17 cellular contexts compared by ENCODE assay signal in genomic region chr1:92184632-92185031, GRCh38. TPM values are rescaled to one million over a fixed set of nuclear protein-coding genes. Genes with fewer than 3 reads are reported as not detected.
DNase-seq lines count a peak whose midpoint lies in the region; ATAC-seq, FAIRE-seq and TF ChIP-seq lines count a peak whose summit lies in the region.
"Had no signal": no experiment of that assay in that cellular context is flagged by ENCODE, and none has a peak within 500 bp of the region (broad histone marks: within the 10 kb centered on the region; RNA-seq: fewer than 3 reads in every experiment).

No MANE protein-coding gene starts in this region.

- H3K9ac ChIP-seq in PC-3 (ENCODE audit: low read length), result no peak overlapping the region

- no peak for FAIRE-seq in GM12891 (lab: Jason Lieb, UNC)

- DNase-seq in EH (ENCODE audit: low read depth), result peak; percentile 81
- DNase-seq in PC-3, result peak; percentile 50
- DNase-seq in epithelial cell of esophagus (ENCODE audit: low read depth), result peak; percentile 73
- peak; percentile 65 for DNase-seq in renal cortical epithelial cell (ENCODE audit: low read depth)
- no peak for DNase-seq in GM10266 (ENCODE audit: extremely low spot score)
- no peak for DNase-seq in GM12891 (ENCODE audit: insufficient read length, low spot score)
- DNase-seq: activated naive CD4-positive, alpha-beta T cell treated with Interleukin-2 at 50 U/mL for 16 hours; CD4-positive, alpha-beta T cell; hippocampal formation; left ventricle myocardium inferior; NK-92 treated with Interleukin-12 subunit alpha and Interleukin-12 subunit beta, amount 100 ng/mL, for 24 hours; stimulated activated naive B cell treated with anti-CD40 and anti-IgM and Interleukin-4, amounts not matched to agents 10 μg/mL and 1 μg/mL and 100 μg/mL, for 72 hours had no signal

- ATAC-seq in PC-3 (peak; percentile 53), HG02798 (IDR thresholded peaks at IDR 0.05; ENCODE audit: poor library complexity, unreplicated experiment) (no peak), GM18517 (IDR thresholded peaks at IDR 0.05; ENCODE audit: unreplicated experiment) (no peak)
- ATAC-seq: stimulated activated naive B cell treated with anti-CD40 and anti-IgM and Interleukin-4, amounts not matched to agents 10 μg/mL and 1 μg/mL and 100 μg/mL, for 72 hours had no signal

- no peak for TF ChIP-seq POLR2A in GM12891 (IDR thresholded peaks at IDR 0.05; ENCODE audit: low read depth, low read length)

- H3K9me3 ChIP-seq in PC-3 (ENCODE audit: low read length), result no peaks in the 10 kb centered on the region
- H3K9me3 ChIP-seq: left ventricle myocardium inferior had no signal

- no peak for TF ChIP-seq CTCF in PC-3 (conservative IDR thresholded peaks at IDR 0.05; ENCODE audit: low read depth, low read length)
- TF ChIP-seq CTCF in epithelial cell of esophagus (IDR thresholded peaks at IDR 0.05; ENCODE audit: insufficient read depth, low read depth, low read length, missing control alignments), result no peak
- TF ChIP-seq CTCF in GM10266 (IDR thresholded peaks at IDR 0.05; ENCODE audit: control insufficient read depth, insufficient read depth, low read depth, missing control alignments), result no peak

- no TSS peak for BruUV-seq in PC-3 (replicated peaks; lab: Mats Ljungman, UMichigan)

- no peak overlapping the region for H3K27ac ChIP-seq in PC-3 (ENCODE audit: low read length)
- H3K27ac ChIP-seq: left ventricle myocardium inferior had no signal

- no peaks in the 10 kb centered on the region for H3F3A ChIP-seq in PC-3 (ENCODE audit: low read length, unreplicated experiment)

- POLR2A ChIA-PET in PC-3 (lab: Charles Lee; ENCODE audit: unreplicated experiment), result no interaction called here

- no peaks in the 10 kb centered on the region for H4K20me1 ChIP-seq in PC-3 (ENCODE audit: low read length)

- no peaks in the 10 kb centered on the region for H3K79me2 ChIP-seq in PC-3 (ENCODE audit: low read length)

- no peak overlapping the region for H2AFZ ChIP-seq in PC-3 (ENCODE audit: low read length)

- H3K4me1 ChIP-seq in PC-3 (ENCODE audit: insufficient read depth, low read length), result peaks cover 14% of the 10 kb centered on the region
- H3K4me1 ChIP-seq: left ventricle myocardium inferior had no signal

- H3K27me3 ChIP-seq in PC-3 (ENCODE audit: low read length), result no peaks in the 10 kb centered on the region

- H3K36me3 ChIP-seq in PC-3 (ENCODE audit: low read depth, low read length), result no peaks in the 10 kb centered on the region

- no peaks in the 10 kb centered on the region for H3K9me2 ChIP-seq in PC-3 (replicated peaks; ENCODE audit: low read length)

- H3K4me3 ChIP-seq in PC-3 (ENCODE audit: low read length) (no peak overlapping the region), epithelial cell of esophagus (ENCODE audit: low read length) (no peak overlapping the region)
- H3K4me3 ChIP-seq: left ventricle myocardium inferior had no signal

- CTCF ChIA-PET in PC-3 (lab: Charles Lee), result no interaction called here

- H3K4me2 ChIP-seq in PC-3 (ENCODE audit: low read length), result peak overlapping the region; percentile 49

- intact Hi-C loops in PC-3 (cut with micrococcal nuclease), result no loop called here

TF ChIP-seq in GM12891, 5 proteins besides CTCF, POLR2A, EP300 and RAD21:
- no peak for TF ChIP-seq POU2F2 (IDR thresholded peaks at IDR 0.05; ENCODE audit: low read depth, low read length)
- no peak for TF ChIP-seq PAX5 (IDR thresholded peaks at IDR 0.05; ENCODE audit: insufficient read depth, low read length, severe bottlenecking)
- no peak for TF ChIP-seq SPI1 (IDR thresholded peaks at IDR 0.05; ENCODE audit: low read depth, low read length)
- no peak for TF ChIP-seq TAF1 (IDR thresholded peaks at IDR 0.05; ENCODE audit: low read depth, low read length)
- TF ChIP-seq POLR2AphosphoS5 (IDR thresholded peaks at IDR 0.05; ENCODE audit: low read depth, low read length), result no peak

RNA-seq across cellular contexts. Expression of gene C1orf146, which starts 33.1 kb away (rescaled TPM):
- not detected in 2 replicates for total RNA-seq in PC-3 (2014; rRNA removed)
- not detected in 2 replicates for total RNA-seq in renal cortical epithelial cell
- polyA plus RNA-seq in GM12891 (2012; ENCODE audit: low read depth, missing spikeins), result not detected
- total RNA-seq: CD4-positive, alpha-beta T cell; G401; left ventricle myocardium inferior; SK-MEL-5; ureter had no signal

Comparison
In these comparisons a context has a peak if more than half of its experiments do, and no peak if none do; other contexts are left out.
1. DNase-seq: peak in EH (single experiment), PC-3 (single experiment), epithelial cell of esophagus (single experiment) and renal cortical epithelial cell (single experiment); none in GM10266 (single experiment) and GM12891 (single experiment).